Comparison of ENCODE assay signal across 21 cellular contexts in genomic region chr20:25509084-25509483, GRCh38.
"Had no signal": no experiment of that assay in that cellular context is flagged by ENCODE, and none has a peak within 500 bp of the region (broad histone marks: within the 10 kb centered on the region; RNA-seq: fewer than 3 reads in every experiment).

No MANE protein-coding gene starts in this region.

- H3K4me1 Mint-ChIP-seq: activated naive CD4-positive, alpha-beta T cell treated with anti-CD3 and anti-CD28 coated beads, Interleukin-2, amount 10 ng/mL, durations not matched to agents 7 days and 5 days; activated naive CD8-positive, alpha-beta T cell treated with anti-CD3 and anti-CD28 coated beads, Interleukin-2, amount 50 U/mL, for 24 hours; stimulated activated memory B cell treated with anti-CD40 and anti-IgM and Interleukin-4, amounts not matched to agents 10 μg/mL and 1 μg/mL and 100 μg/mL, for 72 hours had no signal

- H3K27me3 ChIP-seq: cardiac muscle cell, dorsolateral prefrontal cortex, pancreas, sigmoid colon, spleen, upper lobe of right lung had no signal

- H3K4me1 ChIP-seq: upper lobe of right lung had no signal

- H3K27me3 Mint-ChIP-seq: activated naive CD4-positive, alpha-beta T cell treated with anti-CD3 and anti-CD28 coated beads, Interleukin-2, amount 10 ng/mL, durations not matched to agents 7 days and 5 days; activated naive CD8-positive, alpha-beta T cell treated with anti-CD3 and anti-CD28 coated beads, Interleukin-2, amount 50 U/mL, for 24 hours; stimulated activated memory B cell treated with anti-CD40 and anti-IgM and Interleukin-4, amounts not matched to agents 10 μg/mL and 1 μg/mL and 100 μg/mL, for 72 hours had no signal

- H3K4me3 Mint-ChIP-seq: activated naive CD4-positive, alpha-beta T cell treated with anti-CD3 and anti-CD28 coated beads, Interleukin-2, amount 10 ng/mL, durations not matched to agents 7 days and 5 days; activated naive CD8-positive, alpha-beta T cell treated with anti-CD3 and anti-CD28 coated beads, Interleukin-2, amount 50 U/mL, for 24 hours; stimulated activated memory B cell treated with anti-CD40 and anti-IgM and Interleukin-4, amounts not matched to agents 10 μg/mL and 1 μg/mL and 100 μg/mL, for 72 hours had no signal

- H3K9me3 ChIP-seq: pancreas, upper lobe of right lung had no signal

- H3K27ac ChIP-seq: cardiac muscle cell, epithelial cell of prostate, upper lobe of right lung had no signal

- DNase-seq: activated CD4-positive, alpha-beta T cell treated with anti-CD3 and anti-CD28 coated beads, Interleukin-2, amount 50 U/mL, for 1 hour; activated CD8-positive, alpha-beta memory T cell treated with anti-CD3 and anti-CD28 coated beads for 24 hours; activated CD8-positive, alpha-beta memory T cell treated with anti-CD3 and anti-CD28 coated beads, Interleukin-2, amount 50 U/mL, for 48 hours; activated effector memory CD4-positive, alpha-beta T cell treated with Interleukin-2 at 50 U/mL for 16 hours; activated naive CD4-positive, alpha-beta T cell treated with anti-CD3 and anti-CD28 coated beads, Interleukin-2, amount 10 ng/mL, durations not matched to agents 7 days and 5 days; activated naive CD8-positive, alpha-beta T cell treated with anti-CD3 and anti-CD28 coated beads, Interleukin-2, amount 50 U/mL, for 24 hours; activated T-cell treated with anti-CD3 and anti-CD28 coated beads, Interleukin-2, amount 50 U/mL, for 48 hours; dorsolateral prefrontal cortex; foreskin fibroblast; hypothalamus; islet precursor cell; midbrain; sigmoid colon; spleen; stimulated activated CD4-positive, alpha-beta T cell treated with anti-CD3 and anti-CD28 coated beads, Interleukin-4, amount 100 ng/mL, for 4 hours; upper lobe of right lung had no signal

- ATAC-seq: activated naive CD8-positive, alpha-beta T cell treated with anti-CD3 and anti-CD28 coated beads, Interleukin-2, amount 50 U/mL, for 24 hours; stimulated activated memory B cell treated with anti-CD40 and anti-IgM and Interleukin-4, amounts not matched to agents 10 μg/mL and 1 μg/mL and 100 μg/mL, for 72 hours had no signal

- H3K4me3 ChIP-seq: cardiac muscle cell, dorsolateral prefrontal cortex, lung, pancreas, sigmoid colon, spleen, upper lobe of right lung had no signal

- H3K27ac Mint-ChIP-seq: activated naive CD4-positive, alpha-beta T cell treated with anti-CD3 and anti-CD28 coated beads, Interleukin-2, amount 10 ng/mL, durations not matched to agents 7 days and 5 days; activated naive CD8-positive, alpha-beta T cell treated with anti-CD3 and anti-CD28 coated beads, Interleukin-2, amount 50 U/mL, for 24 hours; stimulated activated memory B cell treated with anti-CD40 and anti-IgM and Interleukin-4, amounts not matched to agents 10 μg/mL and 1 μg/mL and 100 μg/mL, for 72 hours had no signal
